In genomic region chrX:50971390-50971789, GRCh38 we compare ENCODE assay signal across 16 cellular contexts.
DNase-seq lines count a peak whose midpoint lies in the region; ATAC-seq and TF ChIP-seq lines count a peak whose summit lies in the region.
"Had no signal": no experiment of that assay in that cellular context is flagged by ENCODE, and none has a peak within 500 bp of the region (broad histone marks: within the 10 kb centered on the region; RNA-seq: fewer than 3 reads in every experiment).

No MANE protein-coding gene starts in this region.

- H3K27me3 Mint-ChIP-seq in activated T-cell treated with anti-CD3 and anti-CD28 coated beads, Interleukin-2, amount 50 U/mL, for 24 hours: peaks cover 53% of the 10 kb centered on the region
- H3K27me3 Mint-ChIP-seq in chondrocyte (ENCODE audit: low read depth): peaks cover 2% of the 10 kb centered on the region
- H3K27me3 Mint-ChIP-seq: dendritic cell treated with granulocyte-macrophage colony-stimulating factor and Interleukin-4, amounts not matched to agents 40 ng/mL and 50 ng/mL, for 4 days had no signal

- no peak overlapping the region for H3K4me3 Mint-ChIP-seq in activated T-cell treated with anti-CD3 and anti-CD28 coated beads, Interleukin-2, amount 50 U/mL, for 24 hours
- no peak overlapping the region for H3K4me3 Mint-ChIP-seq in chondrocyte (ENCODE audit: unreplicated experiment)
- H3K4me3 Mint-ChIP-seq in stimulated activated effector memory CD8-positive, alpha-beta T cell treated with anti-CD3 and anti-CD28 coated beads, Interleukin-12 subunit alpha, Interleukin-12 subunit beta, amount 100 ng/mL, for 72 hours: no peak overlapping the region
- H3K4me3 Mint-ChIP-seq: dendritic cell treated with granulocyte-macrophage colony-stimulating factor and Interleukin-4, amounts not matched to agents 40 ng/mL and 50 ng/mL, for 4 days; natural killer cell treated with Interleukin-12 subunit alpha and Interleukin-12 subunit beta and Interleukin-15 and Interleukin-18, amount 100 ng/mL, for 72 hours had no signal

- H3K9me3 Mint-ChIP-seq in activated T-cell treated with anti-CD3 and anti-CD28 coated beads, Interleukin-2, amount 50 U/mL, for 24 hours: no peaks in the 10 kb centered on the region
- no peaks in the 10 kb centered on the region for H3K9me3 Mint-ChIP-seq in chondrocyte (ENCODE audit: low read depth)
- H3K9me3 Mint-ChIP-seq in stimulated activated effector memory CD8-positive, alpha-beta T cell treated with anti-CD3 and anti-CD28 coated beads, Interleukin-12 subunit alpha, Interleukin-12 subunit beta, amount 100 ng/mL, for 72 hours: no peaks in the 10 kb centered on the region
- H3K9me3 Mint-ChIP-seq: activated naive CD4-positive, alpha-beta T cell treated with anti-CD3 and anti-CD28 coated beads, Interleukin-2, amount 50 U/mL, for 72 hours; dendritic cell treated with granulocyte-macrophage colony-stimulating factor and Interleukin-4, amounts not matched to agents 40 ng/mL and 50 ng/mL, for 4 days; natural killer cell treated with Interleukin-12 subunit alpha and Interleukin-12 subunit beta and Interleukin-15 and Interleukin-18, amount 100 ng/mL, for 72 hours had no signal

- peak; percentile 1 for DNase-seq in activated T-cell treated with anti-CD3 and anti-CD28 coated beads for 48 hours (ENCODE audit: low read depth)
- DNase-seq in activated T-cell treated with anti-CD3 and anti-CD28 coated beads, Interleukin-2, amount 50 U/mL, for 24 hours: no peak
- no peak for DNase-seq in chondrocyte (ENCODE audit: low spot score)
- DNase-seq in stimulated activated effector memory CD8-positive, alpha-beta T cell treated with anti-CD3 and anti-CD28 coated beads, Interleukin-12 subunit alpha, Interleukin-12 subunit beta, amount 100 ng/mL, for 72 hours (ENCODE audit: low spot score in 2 of 2): no peak
- no peak for DNase-seq in cerebellar cortex (ENCODE audit: low spot score)
- DNase-seq in putamen (ENCODE audit: low spot score): no peak
- DNase-seq: activated CD8-positive, alpha-beta memory T cell treated with anti-CD3 and anti-CD28 coated beads for 24 hours; DMS 273 treated with DMSO at 0.1 percent for 48 hours; PC-9 had no signal

- H3K4me1 Mint-ChIP-seq in activated T-cell treated with anti-CD3 and anti-CD28 coated beads, Interleukin-2, amount 50 U/mL, for 24 hours (ENCODE audit: low read depth): peaks cover 5% of the 10 kb centered on the region
- H3K4me1 Mint-ChIP-seq in chondrocyte (ENCODE audit: low read depth): peaks cover 7% of the 10 kb centered on the region
- H3K4me1 Mint-ChIP-seq in stimulated activated effector memory CD8-positive, alpha-beta T cell treated with anti-CD3 and anti-CD28 coated beads, Interleukin-12 subunit alpha, Interleukin-12 subunit beta, amount 100 ng/mL, for 72 hours: no peaks in the 10 kb centered on the region

- H3K36me3 Mint-ChIP-seq in activated T-cell treated with anti-CD3 and anti-CD28 coated beads, Interleukin-2, amount 50 U/mL, for 24 hours (ENCODE audit: low read depth): no peaks in the 10 kb centered on the region
- H3K36me3 Mint-ChIP-seq in chondrocyte (ENCODE audit: low read depth): no peaks in the 10 kb centered on the region
- no peaks in the 10 kb centered on the region for H3K36me3 Mint-ChIP-seq in stimulated activated effector memory CD8-positive, alpha-beta T cell treated with anti-CD3 and anti-CD28 coated beads, Interleukin-12 subunit alpha, Interleukin-12 subunit beta, amount 100 ng/mL, for 72 hours
- H3K36me3 Mint-ChIP-seq: activated naive CD4-positive, alpha-beta T cell treated with anti-CD3 and anti-CD28 coated beads, Interleukin-2, amount 50 U/mL, for 72 hours; natural killer cell treated with Interleukin-12 subunit alpha and Interleukin-12 subunit beta and Interleukin-15 and Interleukin-18, amount 100 ng/mL, for 72 hours had no signal

- no peak overlapping the region for H3K27ac Mint-ChIP-seq in activated T-cell treated with anti-CD3 and anti-CD28 coated beads, Interleukin-2, amount 50 U/mL, for 24 hours
- peak overlapping the region; percentile 54 for H3K27ac Mint-ChIP-seq in chondrocyte (ENCODE audit: unreplicated experiment)
- H3K27ac Mint-ChIP-seq in stimulated activated effector memory CD8-positive, alpha-beta T cell treated with anti-CD3 and anti-CD28 coated beads, Interleukin-12 subunit alpha, Interleukin-12 subunit beta, amount 100 ng/mL, for 72 hours: no peak overlapping the region
- H3K27ac Mint-ChIP-seq: activated naive CD4-positive, alpha-beta T cell treated with anti-CD3 and anti-CD28 coated beads, Interleukin-2, amount 50 U/mL, for 72 hours; dendritic cell treated with granulocyte-macrophage colony-stimulating factor and Interleukin-4, amounts not matched to agents 40 ng/mL and 50 ng/mL, for 4 days; natural killer cell treated with Interleukin-12 subunit alpha and Interleukin-12 subunit beta and Interleukin-15 and Interleukin-18, amount 100 ng/mL, for 72 hours had no signal

- no peak for TF ChIP-seq CTCF in chondrocyte (IDR thresholded peaks at IDR 0.05)

- ATAC-seq in HG03439 (IDR thresholded peaks at IDR 0.05; ENCODE audit: unreplicated experiment): peak; percentile 56
- ATAC-seq in stimulated activated effector memory CD8-positive, alpha-beta T cell treated with anti-CD3 and anti-CD28 coated beads, Interleukin-12 subunit alpha, Interleukin-12 subunit beta, amount 100 ng/mL, for 72 hours: peak; percentile 82
- no peak for ATAC-seq in HG03135 (IDR thresholded peaks at IDR 0.05; ENCODE audit: unreplicated experiment)
- ATAC-seq: A549; left lobe of liver; natural killer cell treated with Interleukin-12 subunit alpha and Interleukin-12 subunit beta and Interleukin-15 and Interleukin-18, amount 100 ng/mL, for 72 hours had no signal
